ENCODE assay signal across 22 cellular contexts in genomic region chr1:244280859-244281258, GRCh38.
A peak's percentile ranks its signal among the peaks of the same experiment; 100 is the strongest.
DNase-seq lines count a peak whose midpoint lies in the region; FAIRE-seq and TF ChIP-seq lines count a peak whose summit lies in the region.
"Had no signal": no experiment of that assay in that cellular context is flagged by ENCODE, and none has a peak within 500 bp of the region (broad histone marks: within the 10 kb centered on the region; RNA-seq: fewer than 3 reads in every experiment).

No MANE protein-coding gene starts in this region.

- no peaks in the 10 kb centered on the region for H3K9me3 ChIP-seq in small intestine (ENCODE audit: control insufficient read depth, low read depth)
- H3K9me3 ChIP-seq: Caco-2, transverse colon had no signal

- WGBS in small intestine, 3 donors, result 7 to 27% (median 11%) methylated on average over 1 of the region's 1 CpG

- H3K27me3 ChIP-seq in small intestine (ENCODE audit: control insufficient read depth in 2 of 2, insufficient read depth in 2 of 2, low read length in 2 of 2), result no peaks in the 10 kb centered on the region
- H3K27me3 ChIP-seq: transverse colon had no signal

- TF ChIP-seq CTCF in GM10266 (IDR thresholded peaks at IDR 0.05; ENCODE audit: control insufficient read depth, insufficient read depth, low read depth, missing control alignments), result no peak

- no peak overlapping the region for H3K27ac ChIP-seq in small intestine (ENCODE audit: low read depth in 1 of 2, low read length in 1 of 2)
- H3K27ac ChIP-seq: transverse colon had no signal

- no peak for FAIRE-seq in small intestine (lab: Jason Lieb, UNC)

- no peak overlapping the region for H3K4me3 ChIP-seq in small intestine (ENCODE audit: low read depth in 1 of 2, low read length in 2 of 2)
- H3K4me3 ChIP-seq: transverse colon had no signal

- H3K36me3 ChIP-seq in small intestine (ENCODE audit: control insufficient read depth in 2 of 2, insufficient read depth in 2 of 2, low read length in 2 of 2), result no peaks in the 10 kb centered on the region
- H3K36me3 ChIP-seq: transverse colon had no signal

- DNase-seq in ELR (ENCODE audit: low read depth) (peak; percentile 62), RPMI7951 (ENCODE audit: low read depth) (peak; percentile 48), fibroblast of gingiva (ENCODE audit: low read depth) (peak; percentile 83), renal cortical epithelial cell (ENCODE audit: low read depth) (peak; percentile 36), GM10266 (ENCODE audit: extremely low spot score) (no peak), small intestine (no peak), D341Med (ENCODE audit: low spot score) (no peak)
- DNase-seq: activated CD4-positive, CD25-positive, alpha-beta regulatory T cell treated with anti-CD3 and anti-CD28 coated beads, Interleukin-2, amount 50 U/mL, for 72 hours; activated naive CD4-positive, alpha-beta T cell treated with anti-CD3 and anti-CD28 coated beads, Interleukin-2, amount 10 ng/mL, durations not matched to agents 7 days and 5 days; activated T-cell treated with anti-CD3 and anti-CD28 coated beads, Interleukin-2, amount 50 U/mL, for 24 hours; aorta; Caco-2; head of caudate nucleus; KG1; natural killer cell; NCI-H1694 treated with DMSO at 0.1 percent for 48 hours; NCI-H69; right cardiac atrium; Right ventricle myocardium superior; stimulated activated CD4-positive, alpha-beta T cell treated with anti-CD3 and anti-CD28 coated beads, Interleukin-15, amount 100 ng/mL, for 24 hours; SW 1271; transverse colon had no signal

- no peaks in the 10 kb centered on the region for H3K4me1 ChIP-seq in small intestine (ENCODE audit: control insufficient read depth in 2 of 2, insufficient read depth in 1 of 2, low read depth in 1 of 2, low read length in 1 of 2)
- H3K4me1 ChIP-seq: Caco-2, transverse colon had no signal

Comparison
In these comparisons a context has a peak if more than half of its experiments do, and no peak if none do; other contexts are left out.
1. DNase-seq: peak in ELR (single experiment), RPMI7951 (single experiment), fibroblast of gingiva (single experiment) and renal cortical epithelial cell (single experiment); none in GM10266 (single experiment), small intestine (single experiment) and D341Med (single experiment).